Comparison of ENCODE assay signal across 8 cellular contexts in genomic region chr1:9628541-9629444, GRCh38. TPM values are rescaled to one million over a fixed set of nuclear protein-coding genes. Genes with fewer than 3 reads are reported as not detected.
A peak's percentile ranks its signal among the peaks of the same experiment; 100 is the strongest.
DNase-seq lines count a peak whose midpoint lies in the region; ATAC-seq and TF ChIP-seq lines count a peak whose summit lies in the region.

No MANE protein-coding gene starts in this region.

- no peak overlapping the region for H3K9ac ChIP-seq in neuronal stem cell (ENCODE audit: low read depth, low read length, poor library complexity)

- H3K36me3 ChIP-seq in neuronal stem cell (replicated peaks in 1 of 2; ENCODE audit: control insufficient read depth in 2 of 2, insufficient read depth in 2 of 2, low read length in 2 of 2): no peaks in the 10 kb centered on the region
- H3K36me3 ChIP-seq in ovary: no peaks in the 10 kb centered on the region

- TF ChIP-seq CTCF in CD4-positive, alpha-beta T cell (IDR thresholded peaks at IDR 0.05): no peak
- TF ChIP-seq CTCF in ovary (IDR thresholded peaks at IDR 0.05): no peak

- no peaks in the 10 kb centered on the region for H3K27me3 ChIP-seq in CD4-positive, alpha-beta T cell (ENCODE audit: control insufficient read depth, insufficient read depth, low read length)
- H3K27me3 ChIP-seq in neuronal stem cell (ENCODE audit: control insufficient read depth in 3 of 3, insufficient read depth in 3 of 3, low read depth in 1 of 3, low read length in 3 of 3): peaks cover 0 to 33% (median 5%) of the 10 kb centered on the region in 3 experiments
- H3K27me3 ChIP-seq in ovary: no peaks in the 10 kb centered on the region

- H3K4me3 ChIP-seq in neuronal stem cell (ENCODE audit: low read length in 2 of 2): no peak overlapping the region
- no peak overlapping the region for H3K4me3 ChIP-seq in ovary

- TF ChIP-seq POLR2A in ovary (IDR thresholded peaks at IDR 0.05): no peak

- TF ChIP-seq EP300 in ovary (IDR thresholded peaks at IDR 0.05): no peak

- no CpG with 5 or more reads among the region's 23 CpGs for WGBS in neuronal stem cell (ENCODE audit: extremely low coverage in 2 of 2, insufficient read length in 2 of 2, insufficient replicate concordance in 1 of 2), 2 donors
- 80 to 83% (median 82%) methylated on average over 22 to 23 of the region's 23 CpGs for WGBS in ovary, 3 donors

- peak overlapping the region; percentile 11 for H3K18ac ChIP-seq in neuronal stem cell (ENCODE audit: low read length)

- no peaks in the 10 kb centered on the region for H3K27me3 Mint-ChIP-seq in CD4-positive, alpha-beta T cell
- H3K27me3 Mint-ChIP-seq in activated T-cell treated with anti-CD3 and anti-CD28 coated beads, Interleukin-2, amount 50 U/mL, for 4 hours (ENCODE audit: low read depth): no peaks in the 10 kb centered on the region

- H3K14ac ChIP-seq in neuronal stem cell (ENCODE audit: low read length): no peak overlapping the region

- peaks cover 6 to 7% of the 10 kb centered on the region in 2 donors for H3K4me1 ChIP-seq in neuronal stem cell (ENCODE audit: control insufficient read depth in 2 of 2, insufficient read depth in 1 of 2, low read depth in 1 of 2, low read length in 2 of 2)
- peaks cover 14% of the 10 kb centered on the region for H3K4me1 ChIP-seq in ovary (ENCODE audit: insufficient read depth)

- no peak overlapping the region for H2BK120ac ChIP-seq in neuronal stem cell (ENCODE audit: low read depth, low read length)

- DNase-seq in CD4-positive, alpha-beta T cell: peak; percentile 39 to 76 (median 66)
- DNase-seq in NAMALWA (ENCODE audit: low spot score): peak; percentile 83
- DNase-seq in activated T-cell treated with anti-CD3 and anti-CD28 coated beads, Interleukin-2, amount 50 U/mL, for 4 hours: peak; percentile 58
- DNase-seq in neuronal stem cell (ENCODE audit: low spot score): no peak
- DNase-seq in ovary: no peak
- no peak for DNase-seq in OCI-M2 (lab: John Stamatoyannopoulos, UW; ENCODE audit: unreplicated experiment)

- peak overlapping the region; percentile 92 for H3K27ac Mint-ChIP-seq in CD4-positive, alpha-beta T cell

- H2BK5ac ChIP-seq in neuronal stem cell (ENCODE audit: low read length): peak overlapping the region; percentile 53

- no peak overlapping the region for H3K23ac ChIP-seq in neuronal stem cell (ENCODE audit: low read depth, low read length, poor library complexity)

- H2BK12ac ChIP-seq in neuronal stem cell (ENCODE audit: low read length): no peak overlapping the region

- H2BK15ac ChIP-seq in neuronal stem cell (ENCODE audit: low read length): peak overlapping the region; percentile 78

- H3K9me3 ChIP-seq in CD4-positive, alpha-beta T cell (ENCODE audit: control insufficient read depth, low read length): no peaks in the 10 kb centered on the region
- H3K9me3 ChIP-seq in neuronal stem cell (replicated peaks in 1 of 2; ENCODE audit: control insufficient read depth in 2 of 2, insufficient read depth in 1 of 2, low read depth in 1 of 2, low read length in 2 of 2): no peaks in the 10 kb centered on the region
- no peaks in the 10 kb centered on the region for H3K9me3 ChIP-seq in ovary

- H3K4me1 Mint-ChIP-seq in CD4-positive, alpha-beta T cell (ENCODE audit: low read depth): peaks cover 65% of the 10 kb centered on the region
- H3K4me1 Mint-ChIP-seq in activated T-cell treated with anti-CD3 and anti-CD28 coated beads, Interleukin-2, amount 50 U/mL, for 4 hours (ENCODE audit: low read depth): peaks cover 65% of the 10 kb centered on the region

- ATAC-seq in CD4-positive, alpha-beta T cell (ENCODE audit: poor library complexity): peak; percentile 38
- ATAC-seq in activated T-cell treated with anti-CD3 and anti-CD28 coated beads, Interleukin-2, amount 50 U/mL, for 4 hours: peak; percentile 41 to 45
- ATAC-seq in HG02759 (IDR thresholded peaks at IDR 0.05; ENCODE audit: unreplicated experiment): no peak
- no peak for ATAC-seq in GM18873 (IDR thresholded peaks at IDR 0.05; ENCODE audit: low FRiP score, unreplicated experiment)

- H3K9me3 Mint-ChIP-seq in CD4-positive, alpha-beta T cell: no peaks in the 10 kb centered on the region
- no peaks in the 10 kb centered on the region for H3K9me3 Mint-ChIP-seq in activated T-cell treated with anti-CD3 and anti-CD28 coated beads, Interleukin-2, amount 50 U/mL, for 4 hours

- H3K79me1 ChIP-seq in neuronal stem cell (ENCODE audit: low read depth, low read length): peaks cover 2% of the 10 kb centered on the region

- intact Hi-C loops in CD4-positive, alpha-beta T cell (cut with DNase I, micrococcal nuclease): loop anchor here (1.0 to 5.0 kb wide), 4 partner anchors 24 to 804 kb away; partner anchors contain the start of genes CENPS (in 1 of the 2) and UBE4B (in 1 of the 2)
- intact Hi-C loops in ovary (cut with DNase I): loop anchor here in 3 of 4 donors (2.0 to 5.0 kb wide), 2 partner anchors 59 to 238 kb away; no protein-coding TSS in a partner anchor

- CTCF ChIA-PET in CD4-positive, alpha-beta T cell (lab: Charles Lee): interaction anchor here (1.1 to 6.6 kb wide), 5 partner anchors 16 to 92 kb away, joined by 4 to 117 read pairs (median 34); partner anchors contain the start of gene PIK3CD

- no peak overlapping the region for H3K4ac ChIP-seq in neuronal stem cell (ENCODE audit: low read length)

- H2AK5ac ChIP-seq in neuronal stem cell (ENCODE audit: low read depth, low read length): peak overlapping the region; percentile 53

- POLR2A ChIA-PET in CD4-positive, alpha-beta T cell (lab: Charles Lee): interaction anchor here (0.8 to 8.1 kb wide), 32 partner anchors 9 to 801 kb away, joined by 3 to 512 read pairs (median 4); partner anchors contain the start of genes CTNNBIP1, PIK3CD and SLC25A33

- H3K4me3 Mint-ChIP-seq in CD4-positive, alpha-beta T cell: peak overlapping the region; percentile 98
- H3K4me3 Mint-ChIP-seq in activated T-cell treated with anti-CD3 and anti-CD28 coated beads, Interleukin-2, amount 50 U/mL, for 4 hours: peak overlapping the region; percentile 93

- no peak overlapping the region for H4K91ac ChIP-seq in neuronal stem cell (ENCODE audit: low read depth, low read length, poor library complexity)

- H3K4me2 ChIP-seq in neuronal stem cell (ENCODE audit: insufficient read depth, low read length, poor library complexity, severe bottlenecking): no peak overlapping the region

- peak overlapping the region; percentile 83 for H3K27ac ChIP-seq in CD4-positive, alpha-beta T cell (ENCODE audit: low read depth, low read length)
- H3K27ac ChIP-seq in neuronal stem cell (replicated peaks; ENCODE audit: low read length) (no peak overlapping the region), ovary (no peak overlapping the region)

- H3K36me3 Mint-ChIP-seq in CD4-positive, alpha-beta T cell (ENCODE audit: low read depth): peaks cover 38% of the 10 kb centered on the region
- no peaks in the 10 kb centered on the region for H3K36me3 Mint-ChIP-seq in activated T-cell treated with anti-CD3 and anti-CD28 coated beads, Interleukin-2, amount 50 U/mL, for 4 hours (ENCODE audit: insufficient read depth)

- H2AFZ ChIP-seq in neuronal stem cell (ENCODE audit: low read length): no peak overlapping the region

- H4K8ac ChIP-seq in neuronal stem cell (ENCODE audit: low read depth, low read length): no peak overlapping the region

RNA-seq across cellular contexts. Expression of gene PIK3CD, which starts 22.7 kb away (rescaled TPM):
- 100 to 1,000 TPM; 202 to 213 TPM for total RNA-seq in CD4-positive, alpha-beta T cell
- total RNA-seq in activated T-cell treated with anti-CD3 and anti-CD28 coated beads, Interleukin-2, amount 50 U/mL, for 4 hours: 100 to 1,000 TPM in 1 of 3 donors, 10 to 100 TPM in 2; 97.6 to 123 (median 99.2) TPM
- 5.9 TPM for polyA plus RNA-seq in neuronal stem cell (2013, experiment 1 of 2)
- polyA plus RNA-seq in neuronal stem cell (2013, experiment 2 of 2): 6.2 TPM
- total RNA-seq in ovary: 1 to 10 TPM; 4.2 to 9.2 (median 8.3) TPM
- polyA plus RNA-seq in ovary: 1 to 10 TPM; 3.7 to 6.7 TPM

RNA-seq across cellular contexts. Expression of gene TMEM201, which starts 40.1 kb away (rescaled TPM):
- total RNA-seq in CD4-positive, alpha-beta T cell: 1 to 10 TPM; 9.1 to 9.2 TPM
- 10 to 100 TPM; 37.0 to 44.6 (median 38.8) TPM for total RNA-seq in activated T-cell treated with anti-CD3 and anti-CD28 coated beads, Interleukin-2, amount 50 U/mL, for 4 hours
- polyA plus RNA-seq in neuronal stem cell (2013, experiment 1 of 2): 14.4 TPM
- polyA plus RNA-seq in neuronal stem cell (2013, experiment 2 of 2): 13.9 TPM
- total RNA-seq in ovary: 10 to 100 TPM in 5 of 7 donors, 1 to 10 TPM in 2; 5.7 to 20.8 (median 17.6) TPM
- polyA plus RNA-seq in ovary: 1 to 10 TPM; 1.6 to 7.7 TPM

Comparison
In these comparisons a context has a peak if more than half of its experiments do, and no peak if none do; other contexts are left out.
1. ATAC-seq: peak in CD4-positive, alpha-beta T cell (single experiment) and activated T-cell treated with anti-CD3 and anti-CD28 coated beads, Interleukin-2, amount 50 U/mL, for 4 hours (2 of 2); none in HG02759 (single experiment) and GM18873 (single experiment).
2. DNase-seq: peak in CD4-positive, alpha-beta T cell (10 of 10), NAMALWA (single experiment) and activated T-cell treated with anti-CD3 and anti-CD28 coated beads, Interleukin-2, amount 50 U/mL, for 4 hours (single experiment); none in neuronal stem cell (single experiment), ovary (0 of 5) and OCI-M2 (single experiment).
3. RNA of gene PIK3CD, which starts 22.7 kb away (total RNA-seq): 202 to 213 TPM in CD4-positive, alpha-beta T cell and 97.6 to 123 TPM in activated T-cell treated with anti-CD3 and anti-CD28 coated beads, Interleukin-2, amount 50 U/mL, for 4 hours; 4.2 to 9.2 TPM in ovary; every median in the first group is over 4 times any median in the second.